In genomic region chr2:151862688-151863087, GRCh38 we compare ENCODE assay signal across 12 cellular contexts. TPM values are rescaled to one million over a fixed set of nuclear protein-coding genes. Genes with fewer than 3 reads are reported as not detected.
A peak's percentile ranks its signal among the peaks of the same experiment; 100 is the strongest.
DNase-seq lines count a peak whose midpoint lies in the region; ATAC-seq and TF ChIP-seq lines count a peak whose summit lies in the region.
"Had no signal": no experiment of that assay in that cellular context is flagged by ENCODE, and none has a peak within 500 bp of the region (broad histone marks: within the 10 kb centered on the region; RNA-seq: fewer than 3 reads in every experiment).

No MANE protein-coding gene starts in this region.

- H3K36me3 Mint-ChIP-seq in CD8-positive, alpha-beta memory T cell = no peaks in the 10 kb centered on the region
- no peaks in the 10 kb centered on the region for H3K36me3 Mint-ChIP-seq in T-helper 17 cell (ENCODE audit: low read depth)

- CTCF ChIA-PET in CD8-positive, alpha-beta memory T cell (lab: Charles Lee) = no interaction called here

- H3K9me3 Mint-ChIP-seq in CD8-positive, alpha-beta memory T cell = no peaks in the 10 kb centered on the region
- H3K9me3 Mint-ChIP-seq: activated T-helper 2 cell treated with anti-CD3 and anti-CD28 coated beads, Interferon-gamma antibody, Interleukin-2, Interleukin-4, amounts not matched to agents 10 μg/mL and 5 μg/mL and 100 μg/mL, durations not matched to agents 14 hours and 24 hours and 36 hours; T-helper 1 cell treated with Interleukin-12 subunit alpha and Interleukin-12 subunit beta and Interleukin-4 antibody, amounts not matched to agents 30 μg/mL and 1 μg/mL, for 36 hours had no signal

- intact Hi-C loops in testis (cut with DNase I; ENCODE audit: low total_unique reads) = no loop called here

- no peak overlapping the region for H3K4me3 Mint-ChIP-seq in CD8-positive, alpha-beta memory T cell
- no peak overlapping the region for H3K4me3 Mint-ChIP-seq in T-helper 17 cell
- H3K4me3 Mint-ChIP-seq: T-helper 1 cell treated with Interleukin-12 subunit alpha and Interleukin-12 subunit beta and Interleukin-4 antibody, amounts not matched to agents 30 μg/mL and 1 μg/mL, for 36 hours had no signal

- H3K4me1 Mint-ChIP-seq in CD8-positive, alpha-beta memory T cell = no peaks in the 10 kb centered on the region
- H3K4me1 Mint-ChIP-seq in T-helper 17 cell = no peaks in the 10 kb centered on the region

- no peak overlapping the region for H3K4me3 ChIP-seq in CD8-positive, alpha-beta memory T cell (ENCODE audit: low read length)
- H3K4me3 ChIP-seq in testis = no peak overlapping the region

- H3K9me3 ChIP-seq in CD8-positive, alpha-beta memory T cell (ENCODE audit: low read length) = no peaks in the 10 kb centered on the region
- no peaks in the 10 kb centered on the region for H3K9me3 ChIP-seq in T-helper 17 cell (ENCODE audit: control insufficient read depth, low read length, poor library complexity, severe bottlenecking)
- no peaks in the 10 kb centered on the region for H3K9me3 ChIP-seq in testis

- H3K27ac Mint-ChIP-seq in CD8-positive, alpha-beta memory T cell = no peak overlapping the region
- H3K27ac Mint-ChIP-seq in T-helper 17 cell = no peak overlapping the region
- H3K27ac Mint-ChIP-seq: activated T-helper 2 cell treated with anti-CD3 and anti-CD28 coated beads, Interferon-gamma antibody, Interleukin-2, Interleukin-4, amounts not matched to agents 10 μg/mL and 5 μg/mL and 100 μg/mL, durations not matched to agents 14 hours and 24 hours and 36 hours; T-helper 1 cell treated with Interleukin-12 subunit alpha and Interleukin-12 subunit beta and Interleukin-4 antibody, amounts not matched to agents 30 μg/mL and 1 μg/mL, for 36 hours had no signal

- POLR2A ChIA-PET in CD8-positive, alpha-beta memory T cell (lab: Charles Lee) = no interaction called here

- no peak overlapping the region for H3K27ac ChIP-seq in CD8-positive, alpha-beta memory T cell (ENCODE audit: low read depth, low read length)
- H3K27ac ChIP-seq in testis = no peak overlapping the region

- TF ChIP-seq CTCF in testis (IDR thresholded peaks at IDR 0.05) = no peak

- DNase-seq in iPS-NIHi11 (ENCODE audit: low spot score) (peak; percentile 17), mesenteric fat pad (ENCODE audit: low spot score) (no peak), T-helper 17 cell (no peak), testis (no peak)
- DNase-seq in CD8-positive, alpha-beta memory T cell = no peak
- DNase-seq: NCI-H446, posterior cingulate gyrus had no signal

- H3K27me3 ChIP-seq in CD8-positive, alpha-beta memory T cell (ENCODE audit: insufficient read depth, low read length, poor library complexity, severe bottlenecking) = no peaks in the 10 kb centered on the region
- no peaks in the 10 kb centered on the region for H3K27me3 ChIP-seq in testis

- H3K36me3 ChIP-seq in CD8-positive, alpha-beta memory T cell (ENCODE audit: insufficient read depth, low read length) = no peaks in the 10 kb centered on the region
- H3K36me3 ChIP-seq in testis (ENCODE audit: low read depth, missing control alignments) = no peaks in the 10 kb centered on the region

- 91 to 94% methylated on average over 3 of the region's 3 CpGs for WGBS in testis, 2 donors

- H3K4me1 ChIP-seq in CD8-positive, alpha-beta memory T cell (ENCODE audit: insufficient read depth, low read length) = no peaks in the 10 kb centered on the region
- H3K4me1 ChIP-seq in testis = no peaks in the 10 kb centered on the region

- TF ChIP-seq POLR2A in testis (IDR thresholded peaks at IDR 0.05) = no peak

- H3K27me3 Mint-ChIP-seq in CD8-positive, alpha-beta memory T cell = peaks cover 3 to 31% of the 10 kb centered on the region in 2 donors
- peaks cover 36% of the 10 kb centered on the region for H3K27me3 Mint-ChIP-seq in T-helper 17 cell

- peak; percentile 100 for ATAC-seq in GM18870 (IDR thresholded peaks at IDR 0.05; ENCODE audit: unreplicated experiment)
- peak; percentile 99 for ATAC-seq in GM21619 (IDR thresholded peaks at IDR 0.05; ENCODE audit: unreplicated experiment)
- ATAC-seq in HG03280 (IDR thresholded peaks at IDR 0.05; ENCODE audit: unreplicated experiment) = peak; percentile 99
- ATAC-seq in T-helper 17 cell = no peak

RNA-seq across cellular contexts. Expression of gene ARL5A, which starts 34.5 kb away (rescaled TPM):
- total RNA-seq in CD8-positive, alpha-beta memory T cell = 10 to 100 TPM; 58.4 to 67.6 TPM
- 73.8 TPM for polyA plus RNA-seq in CD8-positive, alpha-beta memory T cell
- 50.6 TPM for total RNA-seq in mesenteric fat pad
- 10 to 100 TPM; 27.6 to 30.1 TPM for total RNA-seq in T-helper 17 cell
- 10 to 100 TPM; 27.5 to 34.0 TPM for total RNA-seq in testis
- 19.1 TPM for polyA plus RNA-seq in testis (ENCODE audit: insufficient read depth, low read depth, low replicate concordance)
